ENCODE assay signal across 1 cellular context in genomic region chr16:3171181-3171854, GRCh38.
TF ChIP-seq lines count a peak whose summit lies in the region.

No MANE protein-coding gene starts in this region.

TF ChIP-seq in IMR-90, 13 proteins besides CTCF, POLR2A, EP300 and RAD21 (continued from another document):
- TF ChIP-seq ELK1 (IDR thresholded peaks at IDR 0.05; ENCODE audit: borderline replicate concordance, low read depth, low read length) (no peak), RCOR1 (IDR thresholded peaks at IDR 0.05; ENCODE audit: insufficient replicate concordance, low read length) (no peak), NFE2L2 (IDR thresholded peaks at IDR 0.05; ENCODE audit: low read depth, low read length) (no peak), SMC3 (IDR thresholded peaks at IDR 0.05; ENCODE audit: low read depth, low read length) (no peak), MAFK (IDR thresholded peaks at IDR 0.05; ENCODE audit: low read depth, low read length) (no peak), FOS (IDR thresholded peaks at IDR 0.05; ENCODE audit: low read depth, low read length) (no peak), RFX5 (IDR thresholded peaks at IDR 0.05; ENCODE audit: low read depth, low read length) (no peak), USF2 (IDR thresholded peaks at IDR 0.05; ENCODE audit: low read depth, low read length) (no peak), CHD1 (IDR thresholded peaks at IDR 0.05; ENCODE audit: low read depth, low read length) (no peak)
